Comparison of ENCODE assay signal across 11 cellular contexts in genomic region chr3:191263365-191263764, GRCh38.
DNase-seq lines count a peak whose midpoint lies in the region; ATAC-seq and TF ChIP-seq lines count a peak whose summit lies in the region.
"Had no signal": no experiment of that assay in that cellular context is flagged by ENCODE, and none has a peak within 500 bp of the region (broad histone marks: within the 10 kb centered on the region; RNA-seq: fewer than 3 reads in every experiment).

No MANE protein-coding gene starts in this region.

- H3K36me3 ChIP-seq in skeletal muscle satellite cell (ENCODE audit: insufficient read depth, low read length) (no peaks in the 10 kb centered on the region), suprapubic skin (no peaks in the 10 kb centered on the region), neuronal stem cell (replicated peaks in 1 of 2; ENCODE audit: control insufficient read depth in 2 of 2, insufficient read depth in 2 of 2, low read length in 2 of 2) (no peaks in the 10 kb centered on the region)

- TF ChIP-seq EP300 in suprapubic skin (IDR thresholded peaks at IDR 0.05) = no peak

- no peak overlapping the region for H2AFZ ChIP-seq in neuronal stem cell (ENCODE audit: low read length)

- H2BK5ac ChIP-seq in neuronal stem cell (ENCODE audit: low read length) = no peak overlapping the region

- H3K4me1 Mint-ChIP-seq in HFFc6 (ENCODE audit: low read depth) = peaks cover 37% of the 10 kb centered on the region
- H3K4me1 Mint-ChIP-seq: activated CD4-positive, alpha-beta memory T cell treated with anti-CD3 and anti-CD28 coated beads, Interleukin-2, amount 10 ng/mL, durations not matched to agents 7 days and 5 days had no signal

- no peaks in the 10 kb centered on the region; the same call in 1 of the 2 replicates for H3K27me3 Mint-ChIP-seq in HFFc6 (ENCODE audit: insufficient read depth)
- H3K27me3 Mint-ChIP-seq: activated CD4-positive, alpha-beta memory T cell treated with anti-CD3 and anti-CD28 coated beads, Interleukin-2, amount 10 ng/mL, durations not matched to agents 7 days and 5 days had no signal

- H3K27ac ChIP-seq in suprapubic skin = no peak overlapping the region
- H3K27ac ChIP-seq in neuronal stem cell (replicated peaks; ENCODE audit: low read length) = no peak overlapping the region

- no peak overlapping the region for H4K8ac ChIP-seq in neuronal stem cell (ENCODE audit: low read depth, low read length)

- TF ChIP-seq CTCF in HFFc6 (IDR thresholded peaks at IDR 0.05) (no peak), suprapubic skin (IDR thresholded peaks at IDR 0.05) (no peak)

- no peak overlapping the region for H3K4me3 ChIP-seq in skeletal muscle satellite cell (ENCODE audit: low read length)
- no peak overlapping the region for H3K4me3 ChIP-seq in suprapubic skin
- no peak overlapping the region for H3K4me3 ChIP-seq in neuronal stem cell (ENCODE audit: low read length in 2 of 2)
- H3K4me3 ChIP-seq: K562 had no signal

- no peak for DNase-seq in HFFc6
- no peak for DNase-seq in suprapubic skin (ENCODE audit: low spot score in 2 of 2)
- no peak for DNase-seq in neuronal stem cell (ENCODE audit: low spot score)
- DNase-seq in DMS153 treated with DMSO at 0.1 percent for 48 hours (lab: John Stamatoyannopoulos, UW; ENCODE audit: unreplicated experiment) = no peak
- DNase-seq: activated CD4-positive, alpha-beta memory T cell treated with anti-CD3 and anti-CD28 coated beads, Interleukin-2, amount 10 ng/mL, durations not matched to agents 7 days and 5 days; GF-D8; RPMI8226 had no signal

- H3K9me3 Mint-ChIP-seq in HFFc6 = no peaks in the 10 kb centered on the region
- H3K9me3 Mint-ChIP-seq: activated CD4-positive, alpha-beta memory T cell treated with anti-CD3 and anti-CD28 coated beads, Interleukin-2, amount 10 ng/mL, durations not matched to agents 7 days and 5 days had no signal

- peak overlapping the region; percentile 85 for H3K4me3 Mint-ChIP-seq in HFFc6
- H3K4me3 Mint-ChIP-seq: activated CD4-positive, alpha-beta memory T cell treated with anti-CD3 and anti-CD28 coated beads, Interleukin-2, amount 10 ng/mL, durations not matched to agents 7 days and 5 days had no signal

- H2BK12ac ChIP-seq in neuronal stem cell (ENCODE audit: low read length) = no peak overlapping the region

- H2AK5ac ChIP-seq in neuronal stem cell (ENCODE audit: low read depth, low read length) = no peak overlapping the region

- no peaks in the 10 kb centered on the region for H3K79me1 ChIP-seq in neuronal stem cell (ENCODE audit: low read depth, low read length)

- no peak overlapping the region for H4K91ac ChIP-seq in neuronal stem cell (ENCODE audit: low read depth, low read length, poor library complexity)

- peaks cover 11% of the 10 kb centered on the region for H3K36me3 Mint-ChIP-seq in HFFc6 (ENCODE audit: low read depth)

- H3K9me3 ChIP-seq in skeletal muscle satellite cell (replicated peaks; ENCODE audit: low read length) (no peaks in the 10 kb centered on the region), suprapubic skin (no peaks in the 10 kb centered on the region), neuronal stem cell (replicated peaks in 1 of 2; ENCODE audit: control insufficient read depth in 2 of 2, insufficient read depth in 1 of 2, low read depth in 1 of 2, low read length in 2 of 2) (no peaks in the 10 kb centered on the region)

- no peak for TF ChIP-seq POLR2A in suprapubic skin (IDR thresholded peaks at IDR 0.05)

- H3K18ac ChIP-seq in neuronal stem cell (ENCODE audit: low read length) = no peak overlapping the region

- H3K27me3 ChIP-seq in skeletal muscle satellite cell (ENCODE audit: control insufficient read depth, insufficient read depth, low read length) (no peaks in the 10 kb centered on the region), suprapubic skin (no peaks in the 10 kb centered on the region), neuronal stem cell (ENCODE audit: control insufficient read depth in 3 of 3, insufficient read depth in 3 of 3, low read depth in 1 of 3, low read length in 3 of 3) (no peaks in the 10 kb centered on the region)

- H3K4me2 ChIP-seq in skeletal muscle satellite cell (ENCODE audit: low read length) = peak overlapping the region; percentile 39
- no peak overlapping the region for H3K4me2 ChIP-seq in neuronal stem cell (ENCODE audit: insufficient read depth, low read length, poor library complexity, severe bottlenecking)

- H3K27ac Mint-ChIP-seq in HFFc6 = peak overlapping the region; percentile 64; the same call in 1 of the 2 replicates
- H3K27ac Mint-ChIP-seq: activated CD4-positive, alpha-beta memory T cell treated with anti-CD3 and anti-CD28 coated beads, Interleukin-2, amount 10 ng/mL, durations not matched to agents 7 days and 5 days had no signal

- ATAC-seq in GM19025 (IDR thresholded peaks at IDR 0.05; ENCODE audit: low read depth, unreplicated experiment) = peak; percentile 80
- peak; percentile 67 for ATAC-seq in HG03460 (IDR thresholded peaks at IDR 0.05; ENCODE audit: unreplicated experiment)
- ATAC-seq: K562 had no signal

- no peak overlapping the region for H2BK15ac ChIP-seq in neuronal stem cell (ENCODE audit: low read length)

- H3K4me1 ChIP-seq in skeletal muscle satellite cell (ENCODE audit: control insufficient read depth, insufficient read depth, low read length) (no peaks in the 10 kb centered on the region), suprapubic skin (no peaks in the 10 kb centered on the region), neuronal stem cell (ENCODE audit: control insufficient read depth in 2 of 2, insufficient read depth in 1 of 2, low read depth in 1 of 2, low read length in 2 of 2) (peaks cover 0 to 3% of the 10 kb centered on the region in 2 donors)

- H3K14ac ChIP-seq in neuronal stem cell (ENCODE audit: low read length) = no peak overlapping the region

- H3K4ac ChIP-seq in neuronal stem cell (ENCODE audit: low read length) = no peak overlapping the region

- H3K23ac ChIP-seq in neuronal stem cell (ENCODE audit: low read depth, low read length, poor library complexity) = no peak overlapping the region

- no peak overlapping the region for H2BK120ac ChIP-seq in neuronal stem cell (ENCODE audit: low read depth, low read length)

- H3K9ac ChIP-seq in skeletal muscle satellite cell (ENCODE audit: low read depth, low read length) (no peak overlapping the region), neuronal stem cell (ENCODE audit: low read depth, low read length, poor library complexity) (no peak overlapping the region)
